ENCODE assay signal across 16 cellular contexts in the genomic region with DNA sequence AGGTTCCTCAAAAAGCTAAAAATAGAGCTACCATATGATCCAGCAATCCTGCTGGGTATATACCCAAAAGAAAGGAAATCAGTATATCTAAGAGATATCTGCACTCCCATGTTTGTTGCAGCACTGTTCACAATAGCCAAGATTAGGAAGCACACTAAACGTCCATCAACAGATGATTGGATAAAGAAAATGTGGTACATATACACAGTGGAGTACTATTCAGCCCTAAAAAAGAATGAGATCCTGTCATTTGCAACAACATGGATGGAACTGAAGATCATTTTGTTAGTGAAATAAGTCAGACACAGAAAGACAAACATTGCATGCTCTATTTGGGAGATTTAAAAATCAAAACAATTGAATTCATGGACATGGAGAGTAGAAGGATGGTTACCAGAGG. TPM values are rescaled to one million over a fixed set of nuclear protein-coding genes. Genes with fewer than 3 reads are reported as not detected.
"Had no signal": no experiment of that assay in that cellular context is flagged by ENCODE, and none has a peak within 500 bp of the region (broad histone marks: within the 10 kb centered on the region; RNA-seq: fewer than 3 reads in every experiment).

No MANE protein-coding gene starts in this region.

RNA-seq across cellular contexts. Expression of a gene that starts 21.7 kb away (rescaled TPM):
- total RNA-seq: activated naive CD4-positive, alpha-beta T cell treated with anti-CD3 and anti-CD28 coated beads for 36 hours; activated naive CD4-positive, alpha-beta T cell treated with anti-CD3 and anti-CD28 coated beads, Interleukin-2, amount 50 U/mL, for 72 hours; activated naive CD8-positive, alpha-beta T cell treated with anti-CD3 and anti-CD28 coated beads for 36 hours; activated naive CD8-positive, alpha-beta T cell treated with anti-CD3 and anti-CD28 coated beads, Interleukin-2, amount 10 ng/mL, durations not matched to agents 7 days and 5 days; activated T-helper 1 cell treated with anti-CD3 and anti-CD28 coated beads, Interleukin-12 subunit alpha, Interleukin-12 subunit beta, Interleukin-2, Interleukin-4 antibody, amounts not matched to agents 30 ng/mL and 10 ng/mL and 1 ng/mL, durations not matched to agents 14 hours and 24 hours and 36 hours; activated T-helper 2 cell treated with anti-CD3 and anti-CD28 coated beads, Interferon-gamma antibody, Interleukin-2, Interleukin-4, amounts not matched to agents 10 μg/mL and 5 μg/mL and 100 μg/mL, durations not matched to agents 14 hours and 24 hours and 36 hours; bronchial epithelial cell had no signal
- polyA plus RNA-seq: aorta had no signal

RNA-seq across cellular contexts. Expression of a gene that starts 22.2 kb away (rescaled TPM):
- total RNA-seq: activated naive CD4-positive, alpha-beta T cell treated with anti-CD3 and anti-CD28 coated beads for 36 hours; activated naive CD4-positive, alpha-beta T cell treated with anti-CD3 and anti-CD28 coated beads, Interleukin-2, amount 50 U/mL, for 72 hours; activated naive CD8-positive, alpha-beta T cell treated with anti-CD3 and anti-CD28 coated beads for 36 hours; activated naive CD8-positive, alpha-beta T cell treated with anti-CD3 and anti-CD28 coated beads, Interleukin-2, amount 10 ng/mL, durations not matched to agents 7 days and 5 days; activated T-cell treated with anti-CD3 and anti-CD28 coated beads, Interleukin-2, amount 50 U/mL, for 4 hours; activated T-cell treated with anti-CD3 and anti-CD28 coated beads, Interleukin-2, amount 50 U/mL, for 72 hours; activated T-helper 1 cell treated with anti-CD3 and anti-CD28 coated beads, Interleukin-12 subunit alpha, Interleukin-12 subunit beta, Interleukin-2, Interleukin-4 antibody, amounts not matched to agents 30 ng/mL and 10 ng/mL and 1 ng/mL, durations not matched to agents 14 hours and 24 hours and 36 hours; activated T-helper 17 cell treated with anti-CD3 and anti-CD28 coated beads, Interleukin-2, amount 50 U/mL, for 72 hours; activated T-helper 2 cell treated with anti-CD3 and anti-CD28 coated beads, Interferon-gamma antibody, Interleukin-2, Interleukin-4, amounts not matched to agents 10 μg/mL and 5 μg/mL and 100 μg/mL, durations not matched to agents 14 hours and 24 hours and 36 hours; adrenal gland; aorta; ascending aorta; bronchial epithelial cell; cardiac muscle cell; cerebellum; chondrocyte had no signal
- polyA plus RNA-seq: aorta had no signal
